Comparison of ENCODE assay signal across 28 cellular contexts in genomic region chr1:32305310-32305709, GRCh38. TPM values are rescaled to one million over a fixed set of nuclear protein-coding genes. Genes with fewer than 3 reads are reported as not detected.
"Had no signal": no experiment of that assay in that cellular context is flagged by ENCODE, and none has a peak within 500 bp of the region (broad histone marks: within the 10 kb centered on the region; RNA-seq: fewer than 3 reads in every experiment).

No MANE protein-coding gene starts in this region.

- H3K27me3 Mint-ChIP-seq: naive thymus-derived CD4-positive, alpha-beta T cell; stimulated activated naive B cell treated with anti-CD40 and anti-IgM and Interleukin-4, amounts not matched to agents 10 μg/mL and 1 μg/mL and 100 μg/mL, for 72 hours; stimulated activated naive CD8-positive, alpha-beta T cell treated with anti-CD3 and anti-CD28 coated beads, Interleukin-15, Interleukin-2, amounts not matched to agents 100 ng/mL and 50 ng/mL, for 24 hours had no signal

- DNase-seq: dorsolateral prefrontal cortex; effector CD4-positive, alpha-beta T cell; foreskin fibroblast; gastrocnemius medialis; head of caudate nucleus; left cardiac atrium; left lung; mesendoderm; midbrain; naive thymus-derived CD4-positive, alpha-beta T cell; sigmoid colon; stimulated activated CD4-positive, alpha-beta T cell treated with anti-CD3 and anti-CD28 coated beads, Interleukin-2, amount 100 ng/mL, for 24 hours; stimulated activated CD4-positive, alpha-beta T cell treated with anti-CD3 and anti-CD28 coated beads, Interleukin-4, amount 100 ng/mL, for 24 hours; stimulated activated naive B cell treated with anti-CD40 and anti-IgM and Interleukin-4, amounts not matched to agents 10 μg/mL and 1 μg/mL and 100 μg/mL, for 72 hours; upper lobe of left lung had no signal

- H3K4me3 Mint-ChIP-seq: nephron; neural progenitor cell; stimulated activated naive B cell treated with anti-CD40 and anti-IgM and Interleukin-4, amounts not matched to agents 10 μg/mL and 1 μg/mL and 100 μg/mL, for 72 hours; stimulated activated naive CD8-positive, alpha-beta T cell treated with anti-CD3 and anti-CD28 coated beads, Interleukin-15, Interleukin-2, amounts not matched to agents 100 ng/mL and 50 ng/mL, for 24 hours had no signal

- H3K4me2 ChIP-seq: hepatocyte, neural progenitor cell had no signal

- H3K27ac Mint-ChIP-seq: nephron; neural progenitor cell; stimulated activated naive CD8-positive, alpha-beta T cell treated with anti-CD3 and anti-CD28 coated beads, Interleukin-15, Interleukin-2, amounts not matched to agents 100 ng/mL and 50 ng/mL, for 24 hours had no signal

- H3K4me1 ChIP-seq: gastrocnemius medialis, neural progenitor cell, right atrium auricular region had no signal

- H3K27me3 ChIP-seq: dorsolateral prefrontal cortex, gastrocnemius medialis, hepatocyte, left lung, neural progenitor cell, right atrium auricular region, sigmoid colon, tibial nerve, upper lobe of left lung had no signal

- H3K4me1 Mint-ChIP-seq: nephron had no signal

- H3K9me3 ChIP-seq: gastrocnemius medialis, prostate gland, sigmoid colon, thoracic aorta, upper lobe of left lung had no signal

- H2AFZ ChIP-seq: hepatocyte, neural progenitor cell had no signal

- ATAC-seq: esophagus mucosa; gastrocnemius medialis; left cardiac atrium; left lung; naive thymus-derived CD4-positive, alpha-beta T cell; stimulated activated naive B cell treated with anti-CD40 and anti-IgM and Interleukin-4, amounts not matched to agents 10 μg/mL and 1 μg/mL and 100 μg/mL, for 72 hours had no signal

- H3K4me3 ChIP-seq: dorsolateral prefrontal cortex, gastrocnemius medialis, hepatocyte, left lung, neural progenitor cell, prostate gland, right atrium auricular region, sigmoid colon, thoracic aorta, tibial nerve, upper lobe of left lung had no signal

- H3K27ac ChIP-seq: dorsolateral prefrontal cortex, epithelial cell of prostate, gastrocnemius medialis, hepatocyte, left lung, neural progenitor cell, prostate gland, right atrium auricular region, sigmoid colon, thoracic aorta, tibial nerve, upper lobe of left lung had no signal

RNA-seq across cellular contexts. Expression of gene LCK, which starts 54.2 kb away (rescaled TPM):
- total RNA-seq: osteoblast had no signal

RNA-seq across cellular contexts. Expression of gene TSSK3, which starts 57.0 kb away (rescaled TPM):
- total RNA-seq: kidney epithelial cell, lung microvascular endothelial cell had no signal
